In the genomic region with DNA sequence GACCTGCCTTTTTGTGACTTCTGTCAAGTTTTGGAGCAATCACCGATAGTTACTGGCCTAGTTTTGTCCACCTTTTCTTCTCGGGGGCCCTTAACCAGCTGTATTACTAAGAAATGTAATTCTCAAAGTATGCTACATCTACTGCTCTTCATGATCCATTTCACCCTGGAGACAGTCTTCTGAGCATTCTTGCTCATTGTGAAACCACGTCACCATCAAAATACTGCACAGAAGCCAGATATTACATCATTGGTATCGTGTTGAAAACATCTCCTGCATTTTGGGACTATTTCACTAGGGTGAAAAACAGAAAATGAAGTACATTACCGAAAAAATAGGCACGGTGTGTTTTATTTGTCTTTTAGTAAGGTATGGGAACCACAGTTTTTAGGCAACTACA, we compare ENCODE assay signal across 9 cellular contexts. TPM values are rescaled to one million over a fixed set of nuclear protein-coding genes. Genes with fewer than 3 reads are reported as not detected.
A peak's percentile ranks its signal among the peaks of the same experiment; 100 is the strongest.
DNase-seq lines count a peak whose midpoint lies in the region; ATAC-seq and TF ChIP-seq lines count a peak whose summit lies in the region.
"Had no signal": no experiment of that assay in that cellular context is flagged by ENCODE, and none has a peak within 500 bp of the region (broad histone marks: within the 10 kb centered on the region; RNA-seq: fewer than 3 reads in every experiment).

No MANE protein-coding gene starts in this region.

- peak overlapping the region; percentile 42 for H3K9ac ChIP-seq in GM23248
- H3K9ac ChIP-seq in trophoblast cell (ENCODE audit: low read length) = no peak overlapping the region

- DNase-seq in GM23248 = peak; percentile 90
- DNase-seq in trophoblast cell = peak in 1 of 2 donors; percentile 83
- DNase-seq in stimulated activated CD4-positive, alpha-beta T cell treated with anti-CD3 and anti-CD28 coated beads, Interleukin-15, amount 100 ng/mL, for 24 hours = no peak
- DNase-seq in gastrocnemius medialis = no peak
- DNase-seq in NOMO-1 (lab: John Stamatoyannopoulos, UW; ENCODE audit: unreplicated experiment in 2 of 2) = no peak
- DNase-seq: NCI-H187 had no signal

- no peaks in the 10 kb centered on the region for H3K9me2 ChIP-seq in GM23248 (ENCODE audit: insufficient read depth)

- TF ChIP-seq CTCF in gastrocnemius medialis (IDR thresholded peaks at IDR 0.05 in 4 of 5, conservative IDR thresholded peaks at IDR 0.05 in 1 of 5) = no peak

- H3K27me3 ChIP-seq in GM23248 (replicated peaks; ENCODE audit: insufficient read depth) = no peaks in the 10 kb centered on the region
- H3K27me3 ChIP-seq in trophoblast cell (ENCODE audit: insufficient read depth, low read length) = no peaks in the 10 kb centered on the region
- H3K27me3 ChIP-seq in gastrocnemius medialis = no peaks in the 10 kb centered on the region
- H3K27me3 ChIP-seq: neutrophil had no signal

- intact Hi-C loops in gastrocnemius medialis (cut with DNase I; ENCODE audit: low total_unique reads) = no loop called here

- H3K9me3 ChIP-seq in GM23248 (ENCODE audit: low read depth) = no peaks in the 10 kb centered on the region
- no peaks in the 10 kb centered on the region for H3K9me3 ChIP-seq in trophoblast cell (ENCODE audit: insufficient read depth, low read depth, low read length)
- no peaks in the 10 kb centered on the region for H3K9me3 ChIP-seq in gastrocnemius medialis
- H3K9me3 ChIP-seq: neutrophil had no signal

- peak overlapping the region; percentile 53 for H3K4ac ChIP-seq in trophoblast cell (ENCODE audit: low read depth, low read length)

- H2BK120ac ChIP-seq in trophoblast cell (ENCODE audit: insufficient read depth, low read length, poor library complexity) = no peak overlapping the region

- no peak overlapping the region for H3K14ac ChIP-seq in trophoblast cell (ENCODE audit: low read length)

- no peak overlapping the region for H4K8ac ChIP-seq in trophoblast cell (ENCODE audit: low read depth, low read length)

- ATAC-seq in GM18867 (IDR thresholded peaks at IDR 0.05; ENCODE audit: unreplicated experiment) = peak; percentile 83
- peak; percentile 81 for ATAC-seq in HG03575 (IDR thresholded peaks at IDR 0.05; ENCODE audit: extremely low read depth, insufficient number of reproducible peaks, low FRiP score, unreplicated experiment)
- no peak for ATAC-seq in gastrocnemius medialis

- 28 to 32% methylated on average over 6 of the region's 6 CpGs for WGBS in GM23248 (ENCODE audit: low coverage in 1 of 2, low lambda C conversion rate in 2 of 2, missing lambda C conversion rate in 2 of 2), 2 experiments
- no CpG with 5 or more reads among the region's 6 CpGs for WGBS in trophoblast cell (ENCODE audit: extremely low coverage, insufficient coverage, insufficient read length)

- H3K36me3 ChIP-seq in GM23248 (ENCODE audit: low read depth) (no peaks in the 10 kb centered on the region), trophoblast cell (ENCODE audit: control insufficient read depth in 1 of 2, insufficient read depth in 2 of 2, low read length in 2 of 2) (no peaks in the 10 kb centered on the region), gastrocnemius medialis (no peaks in the 10 kb centered on the region)
- H3K36me3 ChIP-seq: neutrophil had no signal

- peak overlapping the region; percentile 33 for H3K18ac ChIP-seq in trophoblast cell (ENCODE audit: low read length)

- H3F3A ChIP-seq in GM23248 (ENCODE audit: insufficient read depth) = peaks cover 13% of the 10 kb centered on the region; the same call in 1 of the 2 replicates

- no peak overlapping the region for H4K12ac ChIP-seq in trophoblast cell (ENCODE audit: low read depth, low read length)

- no peaks in the 10 kb centered on the region for H4K20me1 ChIP-seq in GM23248 (ENCODE audit: insufficient read depth)

- no peak overlapping the region for H4K91ac ChIP-seq in trophoblast cell (ENCODE audit: low read depth, low read length)

- no peak overlapping the region for H2BK5ac ChIP-seq in trophoblast cell (ENCODE audit: low read depth, low read length, poor library complexity)

- no peak overlapping the region for H2AK5ac ChIP-seq in trophoblast cell (ENCODE audit: low read length)

- H3K4me3 ChIP-seq in GM23248 (no peak overlapping the region), trophoblast cell (ENCODE audit: low read depth, low read length) (no peak overlapping the region), gastrocnemius medialis (no peak overlapping the region)

- H3K4me1 ChIP-seq in GM23248 (ENCODE audit: insufficient read depth) (peaks cover 21% of the 10 kb centered on the region), trophoblast cell (ENCODE audit: control insufficient read depth in 1 of 2, insufficient read depth in 2 of 2, low read length in 2 of 2) (peaks cover 2 to 10% of the 10 kb centered on the region in 2 experiments), gastrocnemius medialis (no peaks in the 10 kb centered on the region)

- H2AFZ ChIP-seq in GM23248 = peak overlapping the region; percentile 56
- H2AFZ ChIP-seq in trophoblast cell (ENCODE audit: insufficient read depth, low read length, poor library complexity) = no peak overlapping the region

- no peaks in the 10 kb centered on the region for H3K79me2 ChIP-seq in GM23248 (ENCODE audit: insufficient read depth)
- H3K79me2 ChIP-seq in trophoblast cell (ENCODE audit: control insufficient read depth, insufficient read depth, low read length, poor library complexity) = no peaks in the 10 kb centered on the region

- in situ Hi-C loops in GM23248 (cut with MboI) = no loop called here
- in situ Hi-C loops in gastrocnemius medialis (cut with MboI; ENCODE audit: low sequenced_read_pairs in 4 of 4) = no loop called here

- peak overlapping the region; percentile 72 for H3K27ac ChIP-seq in GM23248
- no peak overlapping the region for H3K27ac ChIP-seq in trophoblast cell (ENCODE audit: low read depth, low read length)
- no peak overlapping the region for H3K27ac ChIP-seq in gastrocnemius medialis
- H3K27ac ChIP-seq: neutrophil had no signal

- H3K4me2 ChIP-seq in GM23248 (ENCODE audit: unreplicated experiment) (no peak overlapping the region), trophoblast cell (ENCODE audit: low read length) (no peak overlapping the region)

- H3K79me1 ChIP-seq in trophoblast cell (ENCODE audit: low read length) = peaks cover 1% of the 10 kb centered on the region

- H2BK12ac ChIP-seq in trophoblast cell (ENCODE audit: low read length) = no peak overlapping the region

- no peak overlapping the region for H3K23ac ChIP-seq in trophoblast cell (ENCODE audit: low read length)

- no peak for TF ChIP-seq POLR2A in gastrocnemius medialis (IDR thresholded peaks at IDR 0.05)

RNA-seq across cellular contexts. Expression of gene LYPD6B, which starts 11.7 kb away (rescaled TPM):
- 3.9 and 6.8 TPM in 2 replicates for total RNA-seq in GM23248 (2014; rRNA removed; shearing (Covaris generic))
- 11.4 and 11.5 TPM in 2 replicates for polyA plus RNA-seq in GM23248 (2016; fragmentation: Nextera tagmentation; extraction: Ambion mirVana)
- polyA plus RNA-seq in trophoblast cell (2013) = 43.9 and 44.9 TPM in 2 replicates
- not detected for total RNA-seq in gastrocnemius medialis

Comparison
In these comparisons a context has a peak if more than half of its experiments do, and no peak if none do; other contexts are left out.
1. ATAC-seq: peak in GM18867 (single experiment) and HG03575 (single experiment); none in gastrocnemius medialis (0 of 2).